8 cellular contexts compared by ENCODE assay signal in genomic region chr15:63156708-63157065, GRCh38. TPM values are rescaled to one million over a fixed set of nuclear protein-coding genes. Genes with fewer than 3 reads are reported as not detected.
DNase-seq lines count a peak whose midpoint lies in the region; ATAC-seq, FAIRE-seq and TF ChIP-seq lines count a peak whose summit lies in the region.

No MANE protein-coding gene starts in this region.

- FAIRE-seq in HTR-8/SVneo (lab: Jason Lieb, UNC): no peak

- no peak for ATAC-seq in activated CD4-positive, CD25-positive, alpha-beta regulatory T cell treated with anti-CD3 and anti-CD28 coated beads, Interleukin-2, amount 50 U/mL, for 24 hours

- no peaks in the 10 kb centered on the region for H3K9me3 ChIP-seq in MG63

- H3K27me3 Mint-ChIP-seq in activated naive CD4-positive, alpha-beta T cell treated with anti-CD3 and anti-CD28 coated beads, Interleukin-2, amount 10 ng/mL, durations not matched to agents 7 days and 5 days: no peaks in the 10 kb centered on the region
- H3K27me3 Mint-ChIP-seq in neural crest cell (ENCODE audit: low read depth): no peaks in the 10 kb centered on the region

- H3K4me3 ChIP-seq in MG63: peak overlapping the region; percentile 80

- H3K4me1 Mint-ChIP-seq in activated naive CD4-positive, alpha-beta T cell treated with anti-CD3 and anti-CD28 coated beads, Interleukin-2, amount 10 ng/mL, durations not matched to agents 7 days and 5 days: peaks cover 30% of the 10 kb centered on the region
- H3K4me1 Mint-ChIP-seq in neural crest cell: peaks cover 30% of the 10 kb centered on the region

- peaks cover 32% of the 10 kb centered on the region for H3K36me3 Mint-ChIP-seq in activated naive CD4-positive, alpha-beta T cell treated with anti-CD3 and anti-CD28 coated beads, Interleukin-2, amount 10 ng/mL, durations not matched to agents 7 days and 5 days
- H3K36me3 Mint-ChIP-seq in neural crest cell (ENCODE audit: low read depth): peaks cover 2% of the 10 kb centered on the region

- DNase-seq in activated CD4-positive, CD25-positive, alpha-beta regulatory T cell treated with anti-CD3 and anti-CD28 coated beads, Interleukin-2, amount 50 U/mL, for 72 hours: peak; percentile 38
- DNase-seq in MG63 (peak; percentile 23), globus pallidus (ENCODE audit: low spot score) (peak; percentile 63), neural crest cell (ENCODE audit: low read depth, low spot score) (peak; percentile 11), DMS79 (lab: John Stamatoyannopoulos, UW) (no peak), HTR-8/SVneo (ENCODE audit: insufficient read length, low spot score) (no peak)
- peak; percentile 26 for DNase-seq in activated naive CD4-positive, alpha-beta T cell treated with anti-CD3 and anti-CD28 coated beads, Interleukin-2, amount 10 ng/mL, durations not matched to agents 7 days and 5 days

- peak overlapping the region; percentile 93 for H3K4me3 Mint-ChIP-seq in activated naive CD4-positive, alpha-beta T cell treated with anti-CD3 and anti-CD28 coated beads, Interleukin-2, amount 10 ng/mL, durations not matched to agents 7 days and 5 days
- peak overlapping the region; percentile 100 for H3K4me3 Mint-ChIP-seq in neural crest cell

- H3K36me3 ChIP-seq in MG63: peaks cover 21% of the 10 kb centered on the region

- no peaks in the 10 kb centered on the region for H3K27me3 ChIP-seq in MG63

- H3K27ac Mint-ChIP-seq in activated naive CD4-positive, alpha-beta T cell treated with anti-CD3 and anti-CD28 coated beads, Interleukin-2, amount 10 ng/mL, durations not matched to agents 7 days and 5 days: peak overlapping the region; percentile 95
- H3K27ac Mint-ChIP-seq in neural crest cell (ENCODE audit: unreplicated experiment): peak overlapping the region; percentile 97

- CTCF ChIA-PET in activated naive CD4-positive, alpha-beta T cell treated with anti-CD3 and anti-CD28 coated beads, Interleukin-2, amount 10 ng/mL, durations not matched to agents 7 days and 5 days (lab: Charles Lee): interaction anchor here (1.1 to 1.5 kb wide), 2 partner anchors 35 to 109 kb away, joined by 3 to 5 read pairs; no protein-coding TSS in a partner anchor

- no peaks in the 10 kb centered on the region for H3K9me3 Mint-ChIP-seq in activated naive CD4-positive, alpha-beta T cell treated with anti-CD3 and anti-CD28 coated beads, Interleukin-2, amount 10 ng/mL, durations not matched to agents 7 days and 5 days
- no peaks in the 10 kb centered on the region for H3K9me3 Mint-ChIP-seq in neural crest cell

- TF ChIP-seq CTCF in neural crest cell (conservative IDR thresholded peaks at IDR 0.05): no peak

RNA-seq across cellular contexts. Expression of gene RPS27L, which starts 0.6 kb away (rescaled TPM):
- total RNA-seq in MG63 (2014; rRNA removed; shearing (Covaris generic); ENCODE audit: low replicate concordance): 42.6 and 193 TPM in 2 replicates
- 85.2 and 86.6 TPM in 2 replicates for total RNA-seq in neural crest cell

RNA-seq across cellular contexts. Expression of gene RAB8B, which starts 32.7 kb away (rescaled TPM):
- 14.4 and 16.0 TPM in 2 replicates for total RNA-seq in MG63 (2014; rRNA removed; shearing (Covaris generic); ENCODE audit: low replicate concordance)
- 51.0 and 58.4 TPM in 2 replicates for total RNA-seq in neural crest cell

RNA-seq across cellular contexts. Expression of gene LACTB, which starts 35.0 kb away (rescaled TPM):
- total RNA-seq in MG63 (2014; rRNA removed; shearing (Covaris generic); ENCODE audit: low replicate concordance): 41.5 and 50.4 TPM in 2 replicates
- 7.0 and 8.5 TPM in 2 replicates for total RNA-seq in neural crest cell

Comparison
In these comparisons a context has a peak if more than half of its experiments do, and no peak if none do; other contexts are left out.
1. DNase-seq: peak in activated CD4-positive, CD25-positive, alpha-beta regulatory T cell treated with anti-CD3 and anti-CD28 coated beads, Interleukin-2, amount 50 U/mL, for 72 hours (single experiment), MG63 (single experiment), activated naive CD4-positive, alpha-beta T cell treated with anti-CD3 and anti-CD28 coated beads, Interleukin-2, amount 10 ng/mL, durations not matched to agents 7 days and 5 days (single experiment), globus pallidus (single experiment) and neural crest cell (single experiment); none in DMS79 (single experiment) and HTR-8/SVneo (single experiment).